1 cellular context compared by ENCODE assay signal in genomic region chr2:200525066-200525465, GRCh38.
TF ChIP-seq lines count a peak whose summit lies in the region.

No MANE protein-coding gene starts in this region.

TF ChIP-seq in IMR-90, 13 proteins besides CTCF, POLR2A, EP300 and RAD21 (continued from another document):
- TF ChIP-seq ELK1 (IDR thresholded peaks at IDR 0.05; ENCODE audit: borderline replicate concordance, low read depth, low read length) (no peak), RCOR1 (IDR thresholded peaks at IDR 0.05; ENCODE audit: insufficient replicate concordance, low read length) (no peak)
